In the genomic region with DNA sequence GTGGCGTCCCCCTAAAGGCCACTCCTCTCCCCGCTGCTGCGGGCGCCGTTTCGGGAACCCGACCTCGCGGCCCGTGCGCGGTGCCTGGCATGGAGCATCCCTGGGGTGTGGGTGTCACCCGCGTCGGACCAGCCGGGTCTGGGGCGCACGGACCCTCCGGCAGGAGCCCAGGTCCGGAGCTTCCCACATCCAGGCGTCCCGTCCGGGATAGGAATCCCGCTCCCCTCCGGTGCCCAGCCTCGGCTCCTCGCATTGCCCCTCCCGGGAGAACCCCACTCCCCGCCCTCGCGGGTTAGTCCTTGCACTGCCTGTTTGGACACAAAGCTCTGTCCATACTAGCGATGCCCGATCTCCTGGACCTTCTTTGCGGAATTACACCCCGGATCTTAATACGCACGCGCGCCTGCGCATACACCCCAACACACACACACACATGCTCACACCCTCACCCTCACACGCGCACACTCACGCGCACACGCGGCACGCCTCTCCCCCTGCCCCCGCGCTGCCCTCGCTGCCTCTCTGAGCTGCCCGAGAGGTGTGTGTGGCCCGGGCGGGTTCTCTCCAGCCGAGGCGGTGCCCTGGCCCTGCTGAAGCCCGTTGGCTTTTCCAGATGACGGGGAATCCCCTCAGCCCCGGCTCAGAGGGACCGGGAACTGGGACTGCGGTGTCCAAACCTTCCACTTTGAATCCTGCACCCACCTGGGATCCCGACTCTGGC, we compare ENCODE assay signal across 8 cellular contexts. TPM values are rescaled to one million over a fixed set of nuclear protein-coding genes. Genes with fewer than 3 reads are reported as not detected.
DNase-seq lines count a peak whose midpoint lies in the region; ATAC-seq and TF ChIP-seq lines count a peak whose summit lies in the region.

No MANE protein-coding gene starts in this region.

- peak overlapping the region; percentile 87 for H3K4me3 Mint-ChIP-seq in osteocyte (ENCODE audit: unreplicated experiment)

- H3K36me3 Mint-ChIP-seq in osteocyte (ENCODE audit: unreplicated experiment), result no peaks in the 10 kb centered on the region

- H3K27ac ChIP-seq in C4-2B, result peak overlapping the region; percentile 65

- H3K27me3 Mint-ChIP-seq in osteocyte (ENCODE audit: unreplicated experiment), result no peaks in the 10 kb centered on the region

- H3K27ac Mint-ChIP-seq in osteocyte (ENCODE audit: unreplicated experiment), result peak overlapping the region; percentile 41

- ATAC-seq in GM19395 (IDR thresholded peaks at IDR 0.05; ENCODE audit: unreplicated experiment) (peak; percentile 32), HG03565 (IDR thresholded peaks at IDR 0.05; ENCODE audit: unreplicated experiment) (peak; percentile 1), Right ventricle myocardium inferior (peak; percentile 42), GM18520 (IDR thresholded peaks at IDR 0.05; ENCODE audit: unreplicated experiment) (no peak)

- H3K4me1 Mint-ChIP-seq in osteocyte (ENCODE audit: unreplicated experiment), result peaks cover 11% of the 10 kb centered on the region

- intact Hi-C loops in Right ventricle myocardium inferior (cut with DNase I), result loop anchor here (5.0 kb wide), 1 partner anchor 108 kb away; a partner anchor contains a TSS

- DNase-seq in SK-N-DZ (ENCODE audit: low spot score), result peak; percentile 50
- DNase-seq in activated naive CD8-positive, alpha-beta T cell treated with anti-CD3 and anti-CD28 coated beads, Interleukin-2, amount 50 U/mL, for 16 hours (ENCODE audit: low read depth, low spot score), result peak; percentile 23
- peak; percentile 89 for DNase-seq in Right ventricle myocardium inferior (ENCODE audit: missing footprints)
- DNase-seq in osteocyte (ENCODE audit: extremely low spot score, unreplicated experiment), result peak; percentile 88

- TF ChIP-seq CTCF in C4-2B (conservative IDR thresholded peaks at IDR 0.05), result no peak
- no peak for TF ChIP-seq CTCF in osteocyte (IDR thresholded peaks at IDR 0.05)

- no peaks in the 10 kb centered on the region for H3K9me3 Mint-ChIP-seq in osteocyte (ENCODE audit: unreplicated experiment)

RNA-seq across cellular contexts. Expression of a gene that starts 0.9 kb away (rescaled TPM):
- polyA plus RNA-seq in SK-N-DZ (2014; cell fraction: cytosol; rRNA removed), result 21.0 and 26.3 TPM in 2 replicates
- 26.4 and 27.1 TPM in 2 replicates for polyA plus RNA-seq in SK-N-DZ (2014; cell fraction: nucleus; rRNA removed)
- total RNA-seq in Right ventricle myocardium inferior (15.7 TPM), osteocyte (19.0 and 19.3 TPM in 2 replicates)

Comparison
In these comparisons a context has a peak if more than half of its experiments do, and no peak if none do; other contexts are left out.
1. DNase-seq: peak in every context shown above with its lines; median percentile 89 in Right ventricle myocardium inferior; 88 in osteocyte; 50 in SK-N-DZ; 23 in activated naive CD8-positive, alpha-beta T cell treated with anti-CD3 and anti-CD28 coated beads, Interleukin-2, amount 50 U/mL, for 16 hours.